ENCODE assay signal across 8 cellular contexts in genomic region chr17:76121932-76122383, GRCh38. TPM values are rescaled to one million over a fixed set of nuclear protein-coding genes. Genes with fewer than 3 reads are reported as not detected.
A peak's percentile ranks its signal among the peaks of the same experiment; 100 is the strongest.
DNase-seq lines count a peak whose midpoint lies in the region; ATAC-seq, FAIRE-seq and TF ChIP-seq lines count a peak whose summit lies in the region.
"Had no signal": no experiment of that assay in that cellular context is flagged by ENCODE, and none has a peak within 500 bp of the region (broad histone marks: within the 10 kb centered on the region; RNA-seq: fewer than 3 reads in every experiment).

No MANE protein-coding gene starts in this region.

- no peak overlapping the region for H3K27ac ChIP-seq in KMS-11

- no peak for FAIRE-seq in D721Med (lab: Jason Lieb, UNC)

- H3K36me3 Mint-ChIP-seq in stimulated activated effector memory CD8-positive, alpha-beta T cell treated with anti-CD3 and anti-CD28 coated beads, Interleukin-12 subunit alpha, Interleukin-12 subunit beta, amount 100 ng/mL, for 72 hours: no peaks in the 10 kb centered on the region

- peak overlapping the region; percentile 32 for H3K27ac Mint-ChIP-seq in stimulated activated effector memory CD8-positive, alpha-beta T cell treated with anti-CD3 and anti-CD28 coated beads, Interleukin-12 subunit alpha, Interleukin-12 subunit beta, amount 100 ng/mL, for 72 hours

- no peak for DNase-seq in stimulated activated effector memory CD8-positive, alpha-beta T cell treated with anti-CD3 and anti-CD28 coated beads, Interleukin-12 subunit alpha, Interleukin-12 subunit beta, amount 100 ng/mL, for 72 hours (ENCODE audit: low spot score in 2 of 2)
- DNase-seq in D721Med (ENCODE audit: insufficient read length, low spot score): no peak
- no peak for DNase-seq in NCI-H1694 (lab: John Stamatoyannopoulos, UW)

- no peak for TF ChIP-seq CTCF in KMS-11 (conservative IDR thresholded peaks at IDR 0.05; ENCODE audit: low read depth, low read length)
- TF ChIP-seq CTCF in D721Med (IDR thresholded peaks at IDR 0.05; ENCODE audit: insufficient read depth, missing control alignments): no peak

- H4K20me1 ChIP-seq in KMS-11 (ENCODE audit: insufficient read depth): no peaks in the 10 kb centered on the region

- no peak overlapping the region for H3K4me3 ChIP-seq in KMS-11 (IDR thresholded peaks at IDR 0.05; ENCODE audit: insufficient read depth, low read depth, low read length)

- peak; percentile 54 for ATAC-seq in esophagus mucosa
- peak; percentile 9 for ATAC-seq in stimulated activated effector memory CD8-positive, alpha-beta T cell treated with anti-CD3 and anti-CD28 coated beads, Interleukin-12 subunit alpha, Interleukin-12 subunit beta, amount 100 ng/mL, for 72 hours
- no peak for ATAC-seq in HG03460 (IDR thresholded peaks at IDR 0.05; ENCODE audit: unreplicated experiment)

- peak overlapping the region; percentile 94 for H2AFZ ChIP-seq in KMS-11 (ENCODE audit: low read depth)

- H3K27me3 ChIP-seq in KMS-11 (ENCODE audit: insufficient read depth, low read depth): no peaks in the 10 kb centered on the region

- no peaks in the 10 kb centered on the region for H3K36me3 ChIP-seq in KMS-11 (ENCODE audit: insufficient read depth)

- H3K9ac ChIP-seq in KMS-11: peak overlapping the region; percentile 30; the same call in 1 of the 2 replicates

- H3K9me3 Mint-ChIP-seq in stimulated activated effector memory CD8-positive, alpha-beta T cell treated with anti-CD3 and anti-CD28 coated beads, Interleukin-12 subunit alpha, Interleukin-12 subunit beta, amount 100 ng/mL, for 72 hours: no peaks in the 10 kb centered on the region

- peak overlapping the region; percentile 16; the same call in 1 of the 2 replicates for H3K4me2 ChIP-seq in KMS-11

- peaks cover 5% of the 10 kb centered on the region for H3K4me1 ChIP-seq in KMS-11 (ENCODE audit: low read depth, poor library complexity, severe bottlenecking)

- H3K79me2 ChIP-seq in KMS-11 (ENCODE audit: insufficient read depth, low read depth): no peaks in the 10 kb centered on the region

- peak overlapping the region; percentile 49 for H3K4me3 Mint-ChIP-seq in stimulated activated effector memory CD8-positive, alpha-beta T cell treated with anti-CD3 and anti-CD28 coated beads, Interleukin-12 subunit alpha, Interleukin-12 subunit beta, amount 100 ng/mL, for 72 hours

- peaks cover 6% of the 10 kb centered on the region for H3K4me1 Mint-ChIP-seq in stimulated activated effector memory CD8-positive, alpha-beta T cell treated with anti-CD3 and anti-CD28 coated beads, Interleukin-12 subunit alpha, Interleukin-12 subunit beta, amount 100 ng/mL, for 72 hours

RNA-seq across cellular contexts. Expression of gene EXOC7, which starts 18.4 kb away (rescaled TPM):
- total RNA-seq in esophagus mucosa: 91.1 TPM

RNA-seq across cellular contexts. Expression of gene FOXJ1, which starts 19.1 kb away (rescaled TPM):
- not detected for total RNA-seq in esophagus mucosa
- total RNA-seq: RPMI7951 had no signal

RNA-seq across cellular contexts. Expression of gene ZACN, which starts 43.0 kb away (rescaled TPM):
- total RNA-seq in esophagus mucosa: not detected
- total RNA-seq: renal cortical epithelial cell, RPMI7951 had no signal

RNA-seq across cellular contexts. Expression of gene GALR2, which starts 47.4 kb away (rescaled TPM):
- 0.44 TPM for total RNA-seq in esophagus mucosa
- total RNA-seq: RPMI7951 had no signal

RNA-seq across cellular contexts. Expression of gene SRP68, which starts 49.6 kb away (rescaled TPM):
- total RNA-seq in esophagus mucosa: 71.5 TPM
